18 cellular contexts compared by ENCODE assay signal in the genomic region with DNA sequence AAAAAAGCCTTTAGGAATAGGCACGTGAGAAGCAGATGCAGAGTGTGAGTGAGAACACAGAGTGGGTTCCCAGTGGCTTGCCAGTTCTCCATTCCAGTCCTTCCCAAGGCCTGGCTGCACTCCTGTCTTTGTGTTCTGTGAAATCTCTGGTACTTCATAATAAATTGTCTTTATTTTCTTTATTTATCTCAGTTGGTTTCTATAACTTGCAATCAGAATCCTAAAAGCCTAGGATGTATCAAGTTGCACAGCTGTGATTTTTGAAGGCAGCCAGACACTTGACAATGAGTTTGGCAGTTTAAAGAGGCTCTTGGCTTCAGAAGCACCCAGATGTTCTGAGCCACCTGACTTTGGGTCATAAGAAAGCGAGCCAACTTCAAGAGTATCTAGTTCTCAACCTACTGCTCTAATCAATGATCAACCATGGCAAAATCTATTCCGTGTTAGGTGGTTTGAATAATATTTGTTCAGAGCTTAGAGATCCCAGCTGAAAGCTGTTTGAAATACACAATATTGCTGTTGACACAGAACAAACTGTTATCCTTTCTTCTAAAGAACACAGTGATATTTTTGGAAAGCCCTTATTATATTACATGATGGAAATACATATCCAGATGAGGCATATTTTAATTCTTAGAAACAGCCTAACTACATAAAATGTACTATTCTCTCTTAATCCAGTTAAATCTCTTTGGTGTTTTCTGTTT.
DNase-seq lines count a peak whose midpoint lies in the region; ATAC-seq and TF ChIP-seq lines count a peak whose summit lies in the region.
"Had no signal": no experiment of that assay in that cellular context is flagged by ENCODE, and none has a peak within 500 bp of the region (broad histone marks: within the 10 kb centered on the region; RNA-seq: fewer than 3 reads in every experiment).

No MANE protein-coding gene starts in this region.

- H3K4me3 ChIP-seq in adipocyte (ENCODE audit: low read length) (no peak overlapping the region), tibial artery (no peak overlapping the region), HAP-1 (no peak overlapping the region)
- H3K4me3 ChIP-seq: colonic mucosa, neural progenitor cell had no signal

- in situ Hi-C loops in HAP-1 (cut with MboI; ENCODE audit: low sequenced_read_pairs), result no loop called here

- H3K9me3 ChIP-seq in adipocyte (ENCODE audit: control insufficient read depth, low read length) (peaks cover 7% of the 10 kb centered on the region), tibial artery (no peaks in the 10 kb centered on the region), HAP-1 (no peaks in the 10 kb centered on the region)
- H3K9me3 ChIP-seq: colonic mucosa had no signal

- TF ChIP-seq CTCF in tibial artery (IDR thresholded peaks at IDR 0.05), result no peak

- no peak overlapping the region for H3K9ac ChIP-seq in adipocyte (ENCODE audit: low read length)
- H3K9ac ChIP-seq: neural progenitor cell had no signal

- intact Hi-C loops in left ventricle myocardium superior (cut with micrococcal nuclease) (no loop called here), tibial artery (cut with DNase I; ENCODE audit: low total_unique reads) (no loop called here)

- ATAC-seq in left ventricle myocardium superior (peak; percentile 82), HG02571 (IDR thresholded peaks at IDR 0.05; ENCODE audit: unreplicated experiment) (no peak)
- ATAC-seq: activated naive CD8-positive, alpha-beta T cell treated with anti-CD3 and anti-CD28 coated beads, Interleukin-2, amount 50 U/mL, for 24 hours; esophagus mucosa; stimulated activated memory B cell treated with anti-CD40 and anti-IgM and Interleukin-4, amounts not matched to agents 10 μg/mL and 1 μg/mL and 100 μg/mL, for 72 hours had no signal

- peaks cover 14% of the 10 kb centered on the region for H3K4me1 ChIP-seq in adipocyte (ENCODE audit: control insufficient read depth, insufficient read depth, low read length)
- H3K4me1 ChIP-seq in tibial artery, result peaks cover 0 to 25% (median 5%) of the 10 kb centered on the region in 4 donors
- H3K4me1 ChIP-seq in HAP-1, result no peaks in the 10 kb centered on the region
- H3K4me1 ChIP-seq: colonic mucosa, neural progenitor cell had no signal

- H3K36me3 ChIP-seq in adipocyte (ENCODE audit: control insufficient read depth, insufficient read depth, low read length, severe bottlenecking) (no peaks in the 10 kb centered on the region), tibial artery (no peaks in the 10 kb centered on the region), HAP-1 (replicated peaks) (no peaks in the 10 kb centered on the region)
- H3K36me3 ChIP-seq: colonic mucosa, neural progenitor cell had no signal

- DNase-seq in NCI-H2171 treated with DMSO at 0.1 percent for 48 hours (lab: John Stamatoyannopoulos, UW) (peak; percentile 30), NCI-H2171 (lab: John Stamatoyannopoulos, UW) (no peak), adipocyte (ENCODE audit: low read depth) (peak; percentile 70), left ventricle myocardium superior (no peak), tibial artery (no peak), H4 (ENCODE audit: low spot score) (no peak), HAP-1 (ENCODE audit: low spot score in 2 of 2) (no peak)
- DNase-seq: activated CD4-positive, alpha-beta T cell treated with anti-CD3 and anti-CD28 coated beads, Interleukin-2, amount 50 U/mL, for 4 hours; activated naive CD8-positive, alpha-beta T cell treated with anti-CD3 and anti-CD28 coated beads, Interleukin-2, amount 50 U/mL, for 24 hours; activated T-cell treated with anti-CD3 and anti-CD28 coated beads, Interleukin-2, amount 50 U/mL, for 48 hours; colonic mucosa; MM.1S; NCI-H82; T1000 had no signal

- H3K27me3 ChIP-seq in adipocyte (replicated peaks; ENCODE audit: control insufficient read depth, insufficient read depth, low read length) (no peaks in the 10 kb centered on the region), tibial artery (no peaks in the 10 kb centered on the region), HAP-1 (ENCODE audit: low read depth) (no peaks in the 10 kb centered on the region)
- H3K27me3 ChIP-seq: colonic mucosa, neural progenitor cell had no signal

- peak overlapping the region; percentile 27 to 31 for H3K27ac ChIP-seq in tibial artery
- H3K27ac ChIP-seq: colonic mucosa, neural progenitor cell had no signal

Comparison
In these comparisons a context has a peak if more than half of its experiments do, and no peak if none do; other contexts are left out.
1. DNase-seq: peak in NCI-H2171 treated with DMSO at 0.1 percent for 48 hours (single experiment) and adipocyte (single experiment); none in NCI-H2171 (single experiment), left ventricle myocardium superior (single experiment), tibial artery (0 of 2), H4 (single experiment) and HAP-1 (0 of 2).